9 cellular contexts compared by ENCODE assay signal in genomic region chr9:5586391-5586802, GRCh38. TPM values are rescaled to one million over a fixed set of nuclear protein-coding genes. Genes with fewer than 3 reads are reported as not detected.
DNase-seq lines count a peak whose midpoint lies in the region; ATAC-seq, FAIRE-seq and TF ChIP-seq lines count a peak whose summit lies in the region.
"Had no signal": no experiment of that assay in that cellular context is flagged by ENCODE, and none has a peak within 500 bp of the region (broad histone marks: within the 10 kb centered on the region; RNA-seq: fewer than 3 reads in every experiment).

No MANE protein-coding gene starts in this region.

- no peak overlapping the region for H3K4me3 ChIP-seq in GM12878
- no peak overlapping the region for H3K4me3 ChIP-seq in thymus (ENCODE audit: low read length)
- H3K4me3 ChIP-seq: MG63 had no signal

- H4K20me1 ChIP-seq in GM12878 (ENCODE audit: control insufficient read depth, insufficient read depth): no peaks in the 10 kb centered on the region

- SMC1A ChIA-PET in GM12878 (lab: Charles Lee; ENCODE audit: uncharacterized antibody, unreplicated experiment): interaction anchor here (0.7 to 10.6 kb wide), 24 partner anchors 9 to 824 kb away, joined by 3 to 389 read pairs (median 12); partner anchors contain the start of genes CD274, ERMP1, PDCD1LG2 and PLGRKT

- no peaks in the 10 kb centered on the region for H3K27me3 Mint-ChIP-seq in activated naive CD4-positive, alpha-beta T cell treated with anti-CD3 and anti-CD28 coated beads, Interleukin-2, amount 10 ng/mL, durations not matched to agents 7 days and 5 days

- H3K27ac Mint-ChIP-seq in activated naive CD4-positive, alpha-beta T cell treated with anti-CD3 and anti-CD28 coated beads, Interleukin-2, amount 10 ng/mL, durations not matched to agents 7 days and 5 days: peak overlapping the region; percentile 92

- no peak for TF ChIP-seq POLR2A in GM12878 (IDR thresholded peaks at IDR 0.05; ENCODE audit: low read depth, low read length)

- H3K9ac ChIP-seq in GM12878 (ENCODE audit: control insufficient read depth, insufficient read depth, low read length): peak overlapping the region; percentile 44; the same call in 1 of the 2 replicates

- no peak for DNase-seq in activated naive CD4-positive, alpha-beta T cell treated with anti-CD3 and anti-CD28 coated beads, Interleukin-2, amount 10 ng/mL, durations not matched to agents 7 days and 5 days
- no peak for DNase-seq in activated naive CD4-positive, alpha-beta T cell (lab: John Stamatoyannopoulos, UW)
- DNase-seq in GM12878 (ENCODE audit: low read depth, low spot score): peak; percentile 88
- DNase-seq in putamen (ENCODE audit: low spot score): no peak
- no peak for DNase-seq in SIG-M5 (lab: John Stamatoyannopoulos, UW)
- no peak for DNase-seq in T-helper 9 cell
- DNase-seq: MG63 had no signal

- peaks cover 4% of the 10 kb centered on the region for H3K9me3 Mint-ChIP-seq in activated naive CD4-positive, alpha-beta T cell treated with anti-CD3 and anti-CD28 coated beads, Interleukin-2, amount 10 ng/mL, durations not matched to agents 7 days and 5 days

- H3K4me3 Mint-ChIP-seq in activated naive CD4-positive, alpha-beta T cell treated with anti-CD3 and anti-CD28 coated beads, Interleukin-2, amount 10 ng/mL, durations not matched to agents 7 days and 5 days: no peak overlapping the region

- TSS peak; percentile 72 for BruUV-seq in GM12878 (replicated peaks; lab: Mats Ljungman, UMichigan)

- ATAC-seq in HG03039 (IDR thresholded peaks at IDR 0.05; ENCODE audit: unreplicated experiment): peak; percentile 41
- ATAC-seq in GM12878: peak; percentile 50

- in situ Hi-C loops in GM12878 (cut with MboI): no loop called here

- no peaks in the 10 kb centered on the region for H3K27me3 ChIP-seq in GM12878 (replicated peaks in 1 of 2; ENCODE audit: control insufficient read depth in 2 of 2, insufficient read depth in 2 of 2, low read length in 1 of 2)
- H3K27me3 ChIP-seq in thymus (ENCODE audit: control insufficient read depth, insufficient read depth): no peaks in the 10 kb centered on the region
- H3K27me3 ChIP-seq: MG63 had no signal

- no peaks in the 10 kb centered on the region; the same call in 1 of the 3 replicates for H3K9me3 ChIP-seq in GM12878 (replicated peaks; ENCODE audit: control insufficient read depth, insufficient read depth, low read length)
- no peaks in the 10 kb centered on the region for H3K9me3 ChIP-seq in thymus (ENCODE audit: control insufficient read depth)
- H3K9me3 ChIP-seq: MG63 had no signal

- POLR2A ChIA-PET in GM12878 (lab: Charles Lee): interaction anchor here (0.6 to 8.8 kb wide), 13 partner anchors 10 to 794 kb away, joined by 3 to 66 read pairs (median 6); partner anchors contain the start of genes CD274 and PLGRKT

- no peaks in the 10 kb centered on the region for H3K36me3 ChIP-seq in GM12878 (ENCODE audit: control insufficient read depth in 2 of 2, insufficient read depth in 2 of 2, low read length in 1 of 2)
- H3K36me3 ChIP-seq in thymus (ENCODE audit: control insufficient read depth, insufficient read depth): no peaks in the 10 kb centered on the region
- H3K36me3 ChIP-seq: MG63 had no signal

- CTCF ChIA-PET in activated naive CD4-positive, alpha-beta T cell treated with anti-CD3 and anti-CD28 coated beads, Interleukin-2, amount 10 ng/mL, durations not matched to agents 7 days and 5 days (lab: Charles Lee): interaction anchor here (0.9 to 5.8 kb wide), 7 partner anchors 13 to 399 kb away, joined by 3 to 122 read pairs (median 16); partner anchors contain the start of genes CD274, INSL6, PDCD1LG2 and PLGRKT
- CTCF ChIA-PET in GM12878 (lab: Yijun Ruan, JAX): interaction anchor here (0.8 to 9.1 kb wide), 12 partner anchors 14 to 982 kb away, joined by 3 to 172 read pairs (median 4); partner anchors contain the start of genes CD274, PDCD1LG2, PLGRKT and RIC1

- peaks cover 52% of the 10 kb centered on the region for H3K4me1 Mint-ChIP-seq in activated naive CD4-positive, alpha-beta T cell treated with anti-CD3 and anti-CD28 coated beads, Interleukin-2, amount 10 ng/mL, durations not matched to agents 7 days and 5 days

- H2AFZ ChIP-seq in GM12878 (ENCODE audit: control insufficient read depth, low read depth, low read length): no peak overlapping the region

- FAIRE-seq in GM12878 (lab: Jason Lieb, UNC): no peak

- TF ChIP-seq CTCF in GM12878 (IDR thresholded peaks at IDR 0.05 in 2 of 3, conservative IDR thresholded peaks at IDR 0.05 in 1 of 3; ENCODE audit: control insufficient read depth in 2 of 3, extremely low read depth in 1 of 3, insufficient read depth in 1 of 3, low read depth in 3 of 3, low read length in 3 of 3): no peak

- peaks cover 7% of the 10 kb centered on the region for H3K36me3 Mint-ChIP-seq in activated naive CD4-positive, alpha-beta T cell treated with anti-CD3 and anti-CD28 coated beads, Interleukin-2, amount 10 ng/mL, durations not matched to agents 7 days and 5 days

- peak overlapping the region; percentile 52 for H3K4me2 ChIP-seq in GM12878 (ENCODE audit: control insufficient read depth, insufficient read depth)

- H3K79me2 ChIP-seq in GM12878 (ENCODE audit: control insufficient read depth, insufficient read depth, low read length): peaks cover 7% of the 10 kb centered on the region

- RAD21 ChIA-PET in GM12878 (lab: Charles Lee; ENCODE audit: unreplicated experiment): interaction anchor here (0.7 to 5.9 kb wide), 24 partner anchors 9 to 146 kb away, joined by 3 to 149 read pairs (median 4); partner anchors contain the start of genes CD274, PDCD1LG2 and PLGRKT

- 0 out of 4 replicates have a peak, but pooled peaks of 1 of the 2 experiments have one; percentile 34 for TF ChIP-seq EP300 in GM12878 (IDR thresholded peaks at IDR 0.05; ENCODE audit: borderline replicate concordance in 1 of 2, control insufficient read depth in 1 of 2, low read depth in 2 of 2, low read length in 2 of 2)

- no peak for TF ChIP-seq RAD21 in GM12878 (IDR thresholded peaks at IDR 0.05; ENCODE audit: insufficient read depth, low read depth, low read length)

- peaks cover 55% of the 10 kb centered on the region for H3K4me1 ChIP-seq in GM12878 (ENCODE audit: control insufficient read depth, insufficient read depth, low read length)
- H3K4me1 ChIP-seq in thymus (ENCODE audit: control insufficient read depth, insufficient read depth, low read length): peaks cover 4% of the 10 kb centered on the region

- intact Hi-C loops in GM12878 (cut with micrococcal nuclease; ENCODE audit: unreplicated experiment): no loop called here

- H3K27ac ChIP-seq in GM12878 (ENCODE audit: control insufficient read depth, insufficient read depth): peak overlapping the region; percentile 89
- peak overlapping the region; percentile 64 for H3K27ac ChIP-seq in thymus (ENCODE audit: low read depth)

TF ChIP-seq in GM12878, 131 proteins besides CTCF, POLR2A, EP300 and RAD21 (continues in another document):
- no peak for TF ChIP-seq MTA2 (IDR thresholded peaks at IDR 0.05; ENCODE audit: low read depth)
- no peak for TF ChIP-seq PBX3 (IDR thresholded peaks at IDR 0.05; ENCODE audit: insufficient replicate concordance, low read depth, low read length)

RNA-seq across cellular contexts. Expression of gene RIC1, which starts 42.5 kb away (rescaled TPM):
- total RNA-seq in GM12878 (2013; cell fraction: nucleolus; rRNA removed): 271 and 292 TPM in 2 replicates
- total RNA-seq in GM12878 (2014; rRNA removed): 42.9 and 45.1 TPM in 2 replicates
- total RNA-seq in GM12878 (2014; rRNA removed; fragmentation: Illumina TruSeq; extraction: Trizol): 38.0 and 43.0 TPM in 2 replicates
- 32.3 and 33.8 TPM in 2 replicates for total RNA-seq in GM12878 (2021)
- polyA plus RNA-seq in GM12878 (2011; ENCODE audit: low read depth): 14.7 TPM
- polyA plus RNA-seq in GM12878 (2011; rRNA removed): 59.8 and 70.1 TPM in 2 replicates
- polyA plus RNA-seq in GM12878 (2011; cell fraction: cytosol; rRNA removed): 41.9 and 45.6 TPM in 2 replicates
- 113 and 151 TPM in 2 replicates for polyA plus RNA-seq in GM12878 (2011; cell fraction: nucleus; rRNA removed)
- 17.9 and 22.3 TPM in 2 replicates for polyA plus RNA-seq in GM12878 (2012)
- polyA plus RNA-seq in GM12878 (2014; fragmentation: Illumina TruSeq; extraction: Trizol): 34.6 and 36.9 TPM in 2 replicates
- 1 to 10 TPM; 6.2 to 7.1 TPM for polyA plus RNA-seq in GM12878 (2014; fragmentation: Nextera tagmentation; extraction: Ambion mirVana)
- polyA plus RNA-seq in GM12878 (2014; rRNA removed): 28.0 and 32.8 TPM in 2 replicates
- polyA plus RNA-seq in GM12878 (2016; fragmentation: Nextera tagmentation; extraction: Ambion mirVana): 10 to 100 TPM; 17.8 to 18.9 TPM
- 158 and 166 TPM in 2 replicates for polyA minus RNA-seq in GM12878 (2011; rRNA and poly(A)+ RNA removed)
- polyA minus RNA-seq in GM12878 (2011; cell fraction: cytosol; rRNA and poly(A)+ RNA removed): 30.1 and 36.8 TPM in 2 replicates
- polyA minus RNA-seq in GM12878 (2011; cell fraction: nucleus; rRNA and poly(A)+ RNA removed): 156 and 211 TPM in 2 replicates
- polyA plus RNA-seq in thymus: 10.3 TPM
